13 cellular contexts compared by ENCODE assay signal in the genomic region with DNA sequence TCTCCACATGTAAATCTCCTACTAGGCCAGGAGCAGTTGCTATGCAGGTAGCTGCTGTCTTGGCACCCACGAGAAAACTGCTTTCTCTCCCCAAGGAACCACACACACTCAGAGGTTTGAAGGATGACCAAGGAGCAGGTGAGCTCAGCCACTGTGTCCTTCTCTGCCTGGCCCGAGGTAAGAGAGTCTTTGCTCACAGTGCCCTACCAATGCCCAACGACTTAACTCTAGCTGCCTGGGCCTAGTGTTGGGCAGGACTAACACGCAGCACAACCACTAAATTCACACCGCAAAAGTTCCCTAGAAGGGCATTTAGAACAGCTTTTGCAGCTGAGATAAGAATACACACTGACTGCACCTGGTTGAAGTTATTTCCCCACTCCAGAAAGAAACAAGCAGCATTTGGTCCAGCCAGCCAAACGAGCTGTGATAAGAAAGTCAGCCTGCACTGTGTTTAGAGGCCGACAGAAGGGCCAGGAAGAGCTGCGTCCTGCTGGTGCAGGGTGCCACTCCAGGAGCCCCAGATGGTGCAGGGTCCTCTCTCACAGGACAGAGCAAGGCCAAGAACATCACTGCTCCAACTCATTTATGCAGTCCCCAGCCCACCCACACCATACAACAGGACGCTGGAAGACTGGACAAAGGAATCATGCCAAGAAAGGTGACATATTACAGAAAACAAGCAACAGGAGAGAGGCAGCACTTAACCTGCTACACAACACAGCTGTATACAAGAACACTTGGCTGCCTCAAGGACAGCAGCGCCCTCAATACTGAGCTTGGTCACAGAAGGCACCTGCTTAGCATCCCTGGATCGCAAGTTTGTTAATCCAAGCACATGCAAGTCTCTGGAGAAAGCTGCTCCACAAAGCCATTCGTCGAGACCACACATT. TPM values are rescaled to one million over a fixed set of nuclear protein-coding genes. Genes with fewer than 3 reads are reported as not detected.
DNase-seq lines count a peak whose midpoint lies in the region; ATAC-seq and TF ChIP-seq lines count a peak whose summit lies in the region.
"Had no signal": no experiment of that assay in that cellular context is flagged by ENCODE, and none has a peak within 500 bp of the region (broad histone marks: within the 10 kb centered on the region; RNA-seq: fewer than 3 reads in every experiment).

No MANE protein-coding gene starts in this region.

- H4K20me1 ChIP-seq in mammary epithelial cell (ENCODE audit: insufficient read depth, low read length), result peaks cover 4% of the 10 kb centered on the region

- peaks cover 19% of the 10 kb centered on the region for H3K4me1 Mint-ChIP-seq in MCF 10A (ENCODE audit: insufficient read depth, unreplicated experiment)
- H3K4me1 Mint-ChIP-seq in activated T-helper 2 cell treated with anti-CD3 and anti-CD28 coated beads, Interferon-gamma antibody, Interleukin-2, Interleukin-4, amounts not matched to agents 10 μg/mL and 5 μg/mL and 100 μg/mL, durations not matched to agents 14 hours and 24 hours and 36 hours (ENCODE audit: low read depth), result peaks cover 33% of the 10 kb centered on the region
- peaks cover 40% of the 10 kb centered on the region for H3K4me1 Mint-ChIP-seq in type B pancreatic cell (ENCODE audit: unreplicated experiment)

- H3K27ac Mint-ChIP-seq in MCF 10A (ENCODE audit: low read depth, unreplicated experiment), result peak overlapping the region; percentile 3
- peak overlapping the region; percentile 18 for H3K27ac Mint-ChIP-seq in activated T-helper 2 cell treated with anti-CD3 and anti-CD28 coated beads, Interferon-gamma antibody, Interleukin-2, Interleukin-4, amounts not matched to agents 10 μg/mL and 5 μg/mL and 100 μg/mL, durations not matched to agents 14 hours and 24 hours and 36 hours
- H3K27ac Mint-ChIP-seq in type B pancreatic cell, result peak overlapping the region; percentile 20

- TF ChIP-seq CTCF in MCF 10A (IDR thresholded peaks at IDR 0.05; ENCODE audit: unreplicated experiment) (no peak), mammary epithelial cell (conservative IDR thresholded peaks at IDR 0.05 in 1 of 2, IDR thresholded peaks at IDR 0.05 in 1 of 2; ENCODE audit: extremely low read depth in 1 of 2, insufficient read depth in 1 of 2, low read depth in 1 of 2, low read length in 2 of 2) (no peak), type B pancreatic cell (conservative IDR thresholded peaks at IDR 0.05) (no peak)

- H3K27me3 Mint-ChIP-seq in MCF 10A (ENCODE audit: insufficient read depth, unreplicated experiment) (no peaks in the 10 kb centered on the region), type B pancreatic cell (no peaks in the 10 kb centered on the region)
- H3K27me3 Mint-ChIP-seq in activated T-helper 2 cell treated with anti-CD3 and anti-CD28 coated beads, Interferon-gamma antibody, Interleukin-2, Interleukin-4, amounts not matched to agents 10 μg/mL and 5 μg/mL and 100 μg/mL, durations not matched to agents 14 hours and 24 hours and 36 hours (ENCODE audit: low read depth), result no peaks in the 10 kb centered on the region

- in situ Hi-C loops in mammary epithelial cell (cut with MboI; ENCODE audit: low sequenced_read_pairs in 2 of 2), result no loop called here

- BruUV-seq in MCF 10A (replicated peaks; lab: Mats Ljungman, UMichigan), result no TSS peak
- no TSS peak for BruUV-seq in mammary epithelial cell (replicated peaks; lab: Mats Ljungman, UMichigan)

- DNase-seq in MCF 10A (ENCODE audit: unreplicated experiment) (no peak), mammary epithelial cell (no peak), kidney tubule cell (ENCODE audit: low spot score) (peak; percentile 30), type B pancreatic cell (ENCODE audit: extremely low spot score, unreplicated experiment) (no peak)
- DNase-seq in activated T-helper 2 cell treated with anti-CD3 and anti-CD28 coated beads, Interferon-gamma antibody, Interleukin-2, Interleukin-4, amounts not matched to agents 10 μg/mL and 5 μg/mL and 100 μg/mL, durations not matched to agents 14 hours and 24 hours and 36 hours (ENCODE audit: low spot score), result no peak
- no peak for DNase-seq in activated naive CD4-positive, alpha-beta T cell treated with Interleukin-2 at 50 U/mL for 16 hours
- no peak for DNase-seq in stimulated activated CD4-positive, alpha-beta T cell treated with anti-CD3 and anti-CD28 coated beads, Interleukin-4, amount 100 ng/mL, for 24 hours
- DNase-seq: activated CD8-positive, alpha-beta memory T cell treated with anti-CD3 and anti-CD28 coated beads, Interleukin-2, amount 50 U/mL, for 4 hours; EL; Karpas-422; mesenchymal stem cell; NCI-H187 had no signal

- no peaks in the 10 kb centered on the region for H3K9me3 ChIP-seq in mammary epithelial cell (replicated peaks; ENCODE audit: insufficient read depth, low read length)

- WGBS in mammary epithelial cell (ENCODE audit: low coverage, missing lambda C conversion rate), result 74% methylated on average over 13 of the region's 13 CpGs

- peaks cover 97% of the 10 kb centered on the region for H3K79me2 ChIP-seq in mammary epithelial cell (ENCODE audit: insufficient read depth, low read length)

- no peak for ATAC-seq in HG03442 (IDR thresholded peaks at IDR 0.05; ENCODE audit: unreplicated experiment)

- H3K4me1 ChIP-seq in mammary epithelial cell (ENCODE audit: insufficient read depth, low read length), result no peaks in the 10 kb centered on the region

- no peak overlapping the region for H2AFZ ChIP-seq in mammary epithelial cell (ENCODE audit: low read depth, low read length)

- no peak overlapping the region for H3K27ac ChIP-seq in mammary epithelial cell (ENCODE audit: insufficient read depth, low read depth, low read length)

- POLR2A ChIA-PET in MCF 10A (lab: Yijun Ruan, JAX), result interaction anchor here (1.0 to 4.8 kb wide), 3 partner anchors 10 to 12 kb away, joined by 4 to 35 read pairs (median 11); a partner anchor contains a TSS

- no peak overlapping the region for H3K4me2 ChIP-seq in mammary epithelial cell (ENCODE audit: insufficient read depth, low read depth, low read length)

- H3K9me3 Mint-ChIP-seq in MCF 10A (ENCODE audit: unreplicated experiment) (no peaks in the 10 kb centered on the region), type B pancreatic cell (peaks cover 4% of the 10 kb centered on the region)
- no peaks in the 10 kb centered on the region for H3K9me3 Mint-ChIP-seq in activated T-helper 2 cell treated with anti-CD3 and anti-CD28 coated beads, Interferon-gamma antibody, Interleukin-2, Interleukin-4, amounts not matched to agents 10 μg/mL and 5 μg/mL and 100 μg/mL, durations not matched to agents 14 hours and 24 hours and 36 hours

- no peaks in the 10 kb centered on the region for H3K36me3 ChIP-seq in mammary epithelial cell (ENCODE audit: insufficient read depth, low read length)

- H3K36me3 Mint-ChIP-seq in MCF 10A (ENCODE audit: insufficient read depth, unreplicated experiment) (peaks cover 22% of the 10 kb centered on the region), type B pancreatic cell (peaks cover 8% of the 10 kb centered on the region)
- peaks cover 10% of the 10 kb centered on the region for H3K36me3 Mint-ChIP-seq in activated T-helper 2 cell treated with anti-CD3 and anti-CD28 coated beads, Interferon-gamma antibody, Interleukin-2, Interleukin-4, amounts not matched to agents 10 μg/mL and 5 μg/mL and 100 μg/mL, durations not matched to agents 14 hours and 24 hours and 36 hours (ENCODE audit: low read depth)

- H3K4me3 Mint-ChIP-seq in MCF 10A (ENCODE audit: unreplicated experiment) (no peak overlapping the region), type B pancreatic cell (no peak overlapping the region)
- no peak overlapping the region for H3K4me3 Mint-ChIP-seq in activated T-helper 2 cell treated with anti-CD3 and anti-CD28 coated beads, Interferon-gamma antibody, Interleukin-2, Interleukin-4, amounts not matched to agents 10 μg/mL and 5 μg/mL and 100 μg/mL, durations not matched to agents 14 hours and 24 hours and 36 hours (ENCODE audit: low read depth)

- dilution Hi-C loops in mammary epithelial cell (cut with HindIII; ENCODE audit: low sequenced_read_pairs), result no loop called here

- H3K9ac ChIP-seq in mammary epithelial cell (ENCODE audit: insufficient read depth, low read length), result no peak overlapping the region

- no peaks in the 10 kb centered on the region for H3K27me3 ChIP-seq in mammary epithelial cell (ENCODE audit: insufficient read depth, low read length)

- intact Hi-C loops in MCF 10A (cut with micrococcal nuclease) (no loop called here), mammary epithelial cell (cut with micrococcal nuclease) (no loop called here)
- intact Hi-C loops in activated T-helper 2 cell treated with anti-CD3 and anti-CD28 coated beads, Interferon-gamma antibody, Interleukin-2, Interleukin-4, amounts not matched to agents 10 μg/mL and 5 μg/mL and 100 μg/mL, durations not matched to agents 14 hours and 24 hours and 36 hours (cut with micrococcal nuclease), result no loop called here

- CTCF ChIA-PET in MCF 10A (lab: Yijun Ruan, JAX) (interaction anchor here (1.0 kb wide), 1 partner anchor 23 kb away, joined by 3 read pairs; no protein-coding TSS in a partner anchor), mammary epithelial cell (lab: Charles Lee; ENCODE audit: low non-redundant PET) (interaction anchor here (0.6 kb wide), 1 partner anchor 552 kb away, joined by 3 read pairs; no protein-coding TSS in a partner anchor)

- H3K4me3 ChIP-seq in mammary epithelial cell (replicated peaks in 1 of 3; ENCODE audit: insufficient read depth in 1 of 3, low read depth in 2 of 3, low read length in 3 of 3), result no peak overlapping the region

RNA-seq across cellular contexts. Expression of a gene that starts 12.5 kb away (rescaled TPM):
- total RNA-seq in MCF 10A (2022) (670 and 743 TPM in 2 replicates), mammary epithelial cell (100 to 1,000 TPM; 617 to 628 TPM), type B pancreatic cell (ENCODE audit: low replicate concordance) (466 and 659 TPM in 2 replicates)
- polyA plus RNA-seq in mammary epithelial cell, result 360 TPM
- 893 TPM for polyA minus RNA-seq in mammary epithelial cell
- 282 and 293 TPM in 2 replicates for total RNA-seq in activated T-helper 2 cell treated with anti-CD3 and anti-CD28 coated beads, Interferon-gamma antibody, Interleukin-2, Interleukin-4, amounts not matched to agents 10 μg/mL and 5 μg/mL and 100 μg/mL, durations not matched to agents 14 hours and 24 hours and 36 hours

RNA-seq across cellular contexts. Expression of a gene that starts 12.7 kb away (rescaled TPM):
- 254 and 271 TPM in 2 replicates for total RNA-seq in MCF 10A (2022)
- 100 to 1,000 TPM; 294 to 300 TPM for total RNA-seq in mammary epithelial cell
- 223 TPM for polyA plus RNA-seq in mammary epithelial cell
- polyA minus RNA-seq in mammary epithelial cell, result 528 TPM
- total RNA-seq in activated T-helper 2 cell treated with anti-CD3 and anti-CD28 coated beads, Interferon-gamma antibody, Interleukin-2, Interleukin-4, amounts not matched to agents 10 μg/mL and 5 μg/mL and 100 μg/mL, durations not matched to agents 14 hours and 24 hours and 36 hours, result 231 TPM in 2 replicates
- 333 and 425 TPM in 2 replicates for total RNA-seq in type B pancreatic cell (ENCODE audit: low replicate concordance)

RNA-seq across cellular contexts. Expression of a gene that starts 53.1 kb away (rescaled TPM):
- 31.7 and 32.6 TPM in 2 replicates for total RNA-seq in MCF 10A (2022)
- total RNA-seq in mammary epithelial cell, result 10 to 100 TPM; 38.5 to 40.2 TPM
- 22.0 TPM for polyA plus RNA-seq in mammary epithelial cell
- 103 TPM for polyA minus RNA-seq in mammary epithelial cell
- 38.1 and 38.2 TPM in 2 replicates for total RNA-seq in activated T-helper 2 cell treated with anti-CD3 and anti-CD28 coated beads, Interferon-gamma antibody, Interleukin-2, Interleukin-4, amounts not matched to agents 10 μg/mL and 5 μg/mL and 100 μg/mL, durations not matched to agents 14 hours and 24 hours and 36 hours
- total RNA-seq in type B pancreatic cell (ENCODE audit: low replicate concordance), result 62.5 and 71.1 TPM in 2 replicates
